Comparison of ENCODE assay signal across 23 cellular contexts in the genomic region with DNA sequence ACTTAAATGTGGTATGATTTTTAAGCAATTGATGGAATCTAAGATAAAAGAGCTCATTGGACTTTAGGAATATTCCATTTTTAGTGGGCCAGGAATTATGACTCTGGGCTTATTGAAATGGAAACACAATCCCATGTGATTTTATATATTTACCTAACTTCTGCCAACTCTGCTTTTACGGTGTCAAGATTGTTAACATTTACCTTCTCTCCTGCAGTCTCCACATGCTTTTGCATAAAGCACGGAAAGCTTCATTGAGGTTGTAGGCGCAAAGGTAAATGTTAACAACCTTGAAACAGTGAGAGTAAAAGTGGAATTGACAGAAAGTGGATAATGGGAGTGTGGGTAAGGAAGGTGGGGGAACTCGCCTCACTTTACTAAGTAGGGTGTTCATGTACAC.
DNase-seq lines count a peak whose midpoint lies in the region; ATAC-seq, FAIRE-seq and TF ChIP-seq lines count a peak whose summit lies in the region.
"Had no signal": no experiment of that assay in that cellular context is flagged by ENCODE, and none has a peak within 500 bp of the region (broad histone marks: within the 10 kb centered on the region; RNA-seq: fewer than 3 reads in every experiment).

No MANE protein-coding gene starts in this region.

- DNase-seq in A549 (ENCODE audit: low read depth in 1 of 2, low spot score in 1 of 2) (no peak), LNCaP clone FGC (ENCODE audit: low read depth) (peak; percentile 65), DMS153 (lab: John Stamatoyannopoulos, UW) (no peak), glomerular visceral epithelial cell (ENCODE audit: extremely low spot score) (no peak), GDM1 (lab: John Stamatoyannopoulos, UW) (no peak)
- DNase-seq: ACHN; AML-193; BE2C; Calu3; CD4-positive, alpha-beta T cell; CD8-positive, alpha-beta memory T cell; COR-L47; DND-41; GOT3 had no signal

- 68% methylated on average over 4 of the region's 4 CpGs for WGBS in A549 (ENCODE audit: missing lambda C conversion rate)

- H3K27me3 ChIP-seq in stomach smooth muscle (ENCODE audit: control insufficient read depth in 1 of 2, insufficient read depth in 2 of 2, low read length in 2 of 2): no peaks in the 10 kb centered on the region
- H3K27me3 ChIP-seq: BE2C; BLaER1 treated with 17β-estradiol and CSF1 and Interleukin-3, amounts not matched to agents 10 nM and 100 nM had no signal

- no peak for TF ChIP-seq EP300 in A549 (IDR thresholded peaks at IDR 0.05)

- no peak for TF ChIP-seq POLR2A in A549 (IDR thresholded peaks at IDR 0.05; ENCODE audit: low read length)

- H3K4me1 ChIP-seq in A549 (no peaks in the 10 kb centered on the region), stomach smooth muscle (ENCODE audit: control insufficient read depth, insufficient read depth, low read length) (peaks cover 31% of the 10 kb centered on the region)
- H3K4me1 ChIP-seq: BE2C, HAP-1 had no signal

- TF ChIP-seq CTCF in A549 (IDR thresholded peaks at IDR 0.05): no peak
- no peak for TF ChIP-seq CTCF in LNCaP clone FGC (IDR thresholded peaks at IDR 0.05; ENCODE audit: control insufficient read depth, extremely low read depth, insufficient read depth)
- TF ChIP-seq CTCF in VCaP (conservative IDR thresholded peaks at IDR 0.05): no peak

- H3K27ac ChIP-seq in A549: no peak overlapping the region
- peak overlapping the region; percentile 74 for H3K27ac ChIP-seq in VCaP
- no peak overlapping the region for H3K27ac ChIP-seq in stomach smooth muscle (ENCODE audit: low read length)
- H3K27ac ChIP-seq: 22Rv1; BLaER1 treated with 17β-estradiol and CSF1 and Interleukin-3, amounts not matched to agents 10 nM and 100 nM had no signal

- CTCF ChIA-PET in A549 (lab: Yijun Ruan, JAX): no interaction called here

- H3K4me2 ChIP-seq in A549: no peak overlapping the region
- H3K4me2 ChIP-seq: BLaER1 treated with 17β-estradiol and CSF1 and Interleukin-3, amounts not matched to agents 10 nM and 100 nM had no signal

- peak; percentile 28 for FAIRE-seq in A549 (lab: Jason Lieb, UNC)
- FAIRE-seq: A204.1, G401.6, GM12878, H54 had no signal

- POLR2A ChIA-PET in A549 (lab: Yijun Ruan, JAX): no interaction called here

- H3K9ac ChIP-seq in stomach smooth muscle (ENCODE audit: low read length in 2 of 2): no peak overlapping the region
- H3K9ac ChIP-seq: BLaER1 treated with 17β-estradiol and CSF1 and Interleukin-3, amounts not matched to agents 10 nM and 100 nM had no signal

- ATAC-seq in A549: no peak
- ATAC-seq: GM12878 had no signal

- no peak overlapping the region for H3K4me3 ChIP-seq in A549
- no peak overlapping the region for H3K4me3 ChIP-seq in LNCaP clone FGC (ENCODE audit: low read depth, low read length)
- peak overlapping the region; percentile 11 to 36 for H3K4me3 ChIP-seq in stomach smooth muscle (ENCODE audit: low read length in 2 of 2)
- H3K4me3 ChIP-seq: BLaER1 treated with 17β-estradiol and CSF1 and Interleukin-3, amounts not matched to agents 10 nM and 100 nM; GM12878; HAP-1 had no signal

- TF ChIP-seq RAD21 in A549 (conservative IDR thresholded peaks at IDR 0.05 in 1 of 2, IDR thresholded peaks at IDR 0.05 in 1 of 2): no peak

- no peaks in the 10 kb centered on the region for H3K36me3 ChIP-seq in stomach smooth muscle (ENCODE audit: control insufficient read depth in 2 of 2, insufficient read depth in 2 of 2, low read length in 2 of 2)
- H3K36me3 ChIP-seq: BE2C; BLaER1 treated with 17β-estradiol and CSF1 and Interleukin-3, amounts not matched to agents 10 nM and 100 nM; HAP-1 had no signal

- H3K9me3 ChIP-seq in A549 (peaks cover 5% of the 10 kb centered on the region; the same call in 1 of the 3 replicates), stomach smooth muscle (ENCODE audit: control insufficient read depth in 2 of 2, low read length in 2 of 2) (peaks cover 0 to 6% of the 10 kb centered on the region in 2 donors)
- H3K9me3 ChIP-seq: BE2C, HAP-1 had no signal

TF ChIP-seq in A549, 52 proteins besides CTCF, POLR2A, EP300 and RAD21:
- TF ChIP-seq HOXA7 (CRISPR knock-in tag; IDR thresholded peaks at IDR 0.05): no peak
- TF ChIP-seq, protein P1, sequence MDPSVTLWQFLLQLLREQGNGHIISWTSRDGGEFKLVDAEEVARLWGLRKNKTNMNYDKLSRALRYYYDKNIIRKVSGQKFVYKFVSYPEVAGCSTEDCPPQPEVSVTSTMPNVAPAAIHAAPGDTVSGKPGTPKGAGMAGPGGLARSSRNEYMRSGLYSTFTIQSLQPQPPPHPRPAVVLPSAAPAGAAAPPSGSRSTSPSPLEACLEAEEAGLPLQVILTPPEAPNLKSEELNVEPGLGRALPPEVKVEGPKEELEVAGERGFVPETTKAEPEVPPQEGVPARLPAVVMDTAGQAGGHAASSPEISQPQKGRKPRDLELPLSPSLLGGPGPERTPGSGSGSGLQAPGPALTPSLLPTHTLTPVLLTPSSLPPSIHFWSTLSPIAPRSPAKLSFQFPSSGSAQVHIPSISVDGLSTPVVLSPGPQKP (IDR thresholded peaks at IDR 0.05; ENCODE audit: low read depth, low read length): no peak
- TF ChIP-seq MAFK (IDR thresholded peaks at IDR 0.05; ENCODE audit: partially characterized antibody): no peak
- TF ChIP-seq, protein P2, sequence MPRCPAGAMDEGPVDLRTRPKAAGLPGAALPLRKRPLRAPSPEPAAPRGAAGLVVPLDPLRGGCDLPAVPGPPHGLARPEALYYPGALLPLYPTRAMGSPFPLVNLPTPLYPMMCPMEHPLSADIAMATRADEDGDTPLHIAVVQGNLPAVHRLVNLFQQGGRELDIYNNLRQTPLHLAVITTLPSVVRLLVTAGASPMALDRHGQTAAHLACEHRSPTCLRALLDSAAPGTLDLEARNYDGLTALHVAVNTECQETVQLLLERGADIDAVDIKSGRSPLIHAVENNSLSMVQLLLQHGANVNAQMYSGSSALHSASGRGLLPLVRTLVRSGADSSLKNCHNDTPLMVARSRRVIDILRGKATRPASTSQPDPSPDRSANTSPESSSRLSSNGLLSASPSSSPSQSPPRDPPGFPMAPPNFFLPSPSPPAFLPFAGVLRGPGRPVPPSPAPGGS (IDR thresholded peaks at IDR 0.05): no peak
- no peak for TF ChIP-seq ZFP36 (IDR thresholded peaks at IDR 0.05; ENCODE audit: borderline replicate concordance, partially characterized antibody)
- no peak for TF ChIP-seq NFE2L2 (conservative IDR thresholded peaks at IDR 0.05; ENCODE audit: low read length)
- TF ChIP-seq ZSCAN20 (CRISPR knock-in tag; IDR thresholded peaks at IDR 0.05): no peak
- no peak for TF ChIP-seq HDAC2 (IDR thresholded peaks at IDR 0.05)
- TF ChIP-seq HOXB13 (CRISPR knock-in tag; IDR thresholded peaks at IDR 0.05; ENCODE audit: low read depth): no peak
- TF ChIP-seq SREBF2 (IDR thresholded peaks at IDR 0.05): no peak
- TF ChIP-seq E2F6 (IDR thresholded peaks at IDR 0.05; ENCODE audit: borderline replicate concordance, low read depth): no peak
- no peak for TF ChIP-seq HEYL (CRISPR knock-in tag; IDR thresholded peaks at IDR 0.05)
- TF ChIP-seq MAZ (IDR thresholded peaks at IDR 0.05; ENCODE audit: borderline replicate concordance, low read depth, low read length): no peak
- TF ChIP-seq EHF (CRISPR knock-in tag; IDR thresholded peaks at IDR 0.05): no peak
- TF ChIP-seq NPAS2 (CRISPR knock-in tag; IDR thresholded peaks at IDR 0.05; ENCODE audit: borderline replicate concordance): no peak
- TF ChIP-seq POLR2AphosphoS2 (conservative IDR thresholded peaks at IDR 0.05; ENCODE audit: low read length): no peak
- TF ChIP-seq CBX8 (IDR thresholded peaks at IDR 0.05): no peak
- no peak for TF ChIP-seq PHF8 (IDR thresholded peaks at IDR 0.05; ENCODE audit: borderline replicate concordance, low read depth)
- TF ChIP-seq JUN (IDR thresholded peaks at IDR 0.05): no peak

Comparison
In these comparisons a context has a peak if more than half of its experiments do, and no peak if none do; other contexts are left out.
1. H3K4me3 ChIP-seq: peak in stomach smooth muscle (2 of 2); none in A549 (single experiment) and LNCaP clone FGC (single experiment).